Comparison of ENCODE assay signal across 8 cellular contexts in the genomic region with DNA sequence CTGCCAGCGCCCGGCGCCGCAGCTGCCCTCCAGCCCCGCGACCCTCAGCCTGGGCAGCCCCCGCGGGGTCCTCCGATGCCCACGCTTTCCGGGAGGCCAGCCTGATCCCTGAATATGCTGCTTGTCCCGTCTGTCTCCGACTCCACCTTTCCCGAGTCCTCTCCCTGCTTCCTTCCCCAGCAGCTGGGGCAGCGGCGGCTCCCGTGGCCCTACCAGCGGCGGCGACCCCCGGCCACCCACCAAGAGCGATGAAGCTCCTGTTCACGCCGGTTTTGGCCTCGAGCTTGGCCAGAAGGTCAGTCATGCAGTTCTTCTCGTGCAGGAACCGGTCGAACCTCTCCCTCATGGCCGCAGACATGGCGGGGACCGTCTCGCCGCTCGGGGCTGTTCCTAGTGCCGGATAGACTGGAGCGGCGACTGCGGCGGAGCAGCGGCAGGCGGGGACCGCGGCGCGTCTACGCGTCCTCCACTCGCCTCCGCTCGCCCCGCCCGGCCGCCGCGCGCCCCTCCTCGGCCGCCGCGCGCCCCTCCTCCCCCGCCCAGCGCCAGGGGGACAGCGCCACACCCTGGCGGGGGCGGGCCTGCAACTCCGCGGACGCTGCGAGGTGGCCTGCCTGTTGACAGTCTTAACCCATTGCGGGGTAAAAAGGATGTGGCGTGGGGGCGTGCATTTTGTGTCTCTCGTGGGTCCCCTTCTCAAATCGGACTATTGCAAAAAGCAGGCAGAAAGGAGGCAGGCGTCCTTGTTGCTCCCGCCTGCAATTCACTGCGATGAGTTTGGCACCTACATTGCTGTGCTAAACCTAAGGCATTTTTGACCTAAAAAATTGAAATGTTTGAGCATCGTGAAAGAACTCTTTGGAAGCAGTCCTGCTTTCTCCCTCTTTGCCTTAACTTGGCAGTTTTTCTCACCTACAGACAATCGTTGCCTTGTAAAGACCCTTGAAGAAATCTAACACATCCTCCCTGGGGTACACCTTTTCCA. TPM values are rescaled to one million over a fixed set of nuclear protein-coding genes. Genes with fewer than 3 reads are reported as not detected.
A peak's percentile ranks its signal among the peaks of the same experiment; 100 is the strongest.
DNase-seq lines count a peak whose midpoint lies in the region; ATAC-seq and TF ChIP-seq lines count a peak whose summit lies in the region.

A gene (minus strand): TSS at position 395 of the 985 bp plus-strand sequence. CDS start 37 bp downstream, at position 358.

- H3K9me3 ChIP-seq in RWPE2 (ENCODE audit: severe bottlenecking): no peaks in the 10 kb centered on the region
- no peaks in the 10 kb centered on the region for H3K9me3 ChIP-seq in stomach

- peak in 1 of 4 donors; percentile 80 for TF ChIP-seq POLR2A in stomach (IDR thresholded peaks at IDR 0.05)

- ATAC-seq in GM21786 (IDR thresholded peaks at IDR 0.05; ENCODE audit: unreplicated experiment) (peak; percentile 48), RWPE2 (ENCODE audit: low read depth) (peak; percentile 81)

- H3K4me3 ChIP-seq in RWPE2 (ENCODE audit: severe bottlenecking) (peak within 1 kb of the TSS; percentile 74), fibroblast of pulmonary artery (replicated peaks; ENCODE audit: low read depth, low read length) (peak within 1 kb of the TSS; percentile 92), stomach (peak within 1 kb of the TSS; percentile 66 to 100 (median 96))

- TF ChIP-seq CTCF in RWPE2 (IDR thresholded peaks at IDR 0.05; ENCODE audit: poor library complexity, severe bottlenecking) (peak; percentile 99), fibroblast of pulmonary artery (IDR thresholded peaks at IDR 0.05; ENCODE audit: low read length, missing control alignments) (peak; percentile 39), nephron progenitor cell (IDR thresholded peaks at IDR 0.05) (peak; percentile 49), stomach (IDR thresholded peaks at IDR 0.05) (peak in 4 of 7 experiments; percentile 43 to 91 (median 72))

- peak within 1 kb of the TSS; percentile 95 for H3K4me3 Mint-ChIP-seq in nephron progenitor cell

- H3K36me3 ChIP-seq in RWPE2 (ENCODE audit: low read depth): peaks cover 35% of the 10 kb centered on the region
- peaks cover 11 to 29% (median 24%) of the 10 kb centered on the region in 4 donors for H3K36me3 ChIP-seq in stomach

- peak within 1 kb of the TSS; percentile 62 for H3K27ac ChIP-seq in RWPE2 (ENCODE audit: poor library complexity, severe bottlenecking)
- peak within 1 kb of the TSS; percentile 95 to 99 (median 99) for H3K27ac ChIP-seq in stomach

- intact Hi-C loops in stomach (cut with DNase I; ENCODE audit: low total_unique reads): no loop called here

- DNase-seq in Daoy (ENCODE audit: low read depth) (peak; percentile 94), Kasumi-1 (lab: John Stamatoyannopoulos, UW) (peak; percentile 76 to 85), RWPE2 (ENCODE audit: low spot score) (peak; percentile 88), fibroblast of pulmonary artery (ENCODE audit: low read depth) (peak; percentile 74), nephron progenitor cell (peak; percentile 89), stomach (peak; percentile 88)
- peak; percentile 80 for DNase-seq in activated T-helper 9 cell treated with anti-CD3 and anti-CD28 coated beads, Interleukin-2, amount 50 U/mL, for 16 hours (ENCODE audit: low read depth)

- H3K9me3 Mint-ChIP-seq in nephron progenitor cell: no peaks in the 10 kb centered on the region

- no peaks in the 10 kb centered on the region for H3K27me3 ChIP-seq in RWPE2 (ENCODE audit: insufficient read depth, poor library complexity, severe bottlenecking)
- no peaks in the 10 kb centered on the region for H3K27me3 ChIP-seq in stomach

- peaks cover 5% of the 10 kb centered on the region for H3K4me1 ChIP-seq in RWPE2 (ENCODE audit: insufficient read depth, poor library complexity, severe bottlenecking)
- peaks cover 43 to 55% (median 53%) of the 10 kb centered on the region in 4 donors for H3K4me1 ChIP-seq in stomach

- WGBS in stomach, 5 donors: 0 to 2% (median 1%) methylated on average over 19 to 80 of the region's 80 CpGs

- H3K27me3 Mint-ChIP-seq in nephron progenitor cell (ENCODE audit: low read depth, poor library complexity): peaks cover 14% of the 10 kb centered on the region

- H3K36me3 Mint-ChIP-seq in nephron progenitor cell (ENCODE audit: low read depth): peaks cover 15% of the 10 kb centered on the region

- peak within 1 kb of the TSS; percentile 99 for H3K27ac Mint-ChIP-seq in nephron progenitor cell

- TF ChIP-seq EP300 in stomach (IDR thresholded peaks at IDR 0.05): no peak

- peaks cover 51% of the 10 kb centered on the region for H3K4me1 Mint-ChIP-seq in nephron progenitor cell

RNA-seq across cellular contexts. Expression of the gene that starts here (rescaled TPM):
- total RNA-seq in Daoy (2014; rRNA removed; shearing (Covaris generic)): 26.9 and 27.0 TPM in 2 replicates
- total RNA-seq in stomach: 100 to 1,000 TPM in 1 of 5 donors, 10 to 100 TPM in 4; 18.8 to 102 (median 65.9) TPM
- 10 to 100 TPM; 24.7 to 45.0 (median 35.7) TPM for polyA plus RNA-seq in stomach

Comparison
In these comparisons a context has a peak if more than half of its experiments do, and no peak if none do; other contexts are left out.
1. Peak in every context shown above with its lines: DNase-seq, ATAC-seq, H3K4me3 ChIP-seq and H3K27ac ChIP-seq.
2. CTCF ChIP-seq: peak in every context shown above with its lines; median percentile 99 in RWPE2; 72 in stomach; 49 in nephron progenitor cell; 39 in fibroblast of pulmonary artery.